Comparison of ENCODE assay signal across 26 cellular contexts in genomic region chr11:32659672-32660071, GRCh38.
DNase-seq lines count a peak whose midpoint lies in the region; ATAC-seq and TF ChIP-seq lines count a peak whose summit lies in the region.
"Had no signal": no experiment of that assay in that cellular context is flagged by ENCODE, and none has a peak within 500 bp of the region (broad histone marks: within the 10 kb centered on the region; RNA-seq: fewer than 3 reads in every experiment).

No MANE protein-coding gene starts in this region.

- TF ChIP-seq CTCF in DND-41 (IDR thresholded peaks at IDR 0.05; ENCODE audit: borderline replicate concordance, extremely low read depth, low read length, poor library complexity, severe bottlenecking), result no peak
- peak; percentile 39; the same call in 1 of the 2 replicates for TF ChIP-seq CTCF in HFFc6 (IDR thresholded peaks at IDR 0.05)
- no peak; the same call in 1 of the 2 replicates for TF ChIP-seq CTCF in SK-N-SH (IDR thresholded peaks at IDR 0.05)
- peak; percentile 18 for TF ChIP-seq CTCF in fibroblast of the aortic adventitia (IDR thresholded peaks at IDR 0.05; ENCODE audit: insufficient read depth, low read length)
- TF ChIP-seq CTCF in heart left ventricle (IDR thresholded peaks at IDR 0.05), result peak in 2 of 12 donors; percentile 17 to 22

- H2AFZ ChIP-seq in DND-41 (ENCODE audit: low read depth, low read length), result no peak overlapping the region
- peak overlapping the region; percentile 70; the same call in 1 of the 2 replicates for H2AFZ ChIP-seq in SK-N-SH (ENCODE audit: low read depth)

- H3K9me3 ChIP-seq in DND-41 (ENCODE audit: insufficient read depth, low read length, severe bottlenecking), result no peaks in the 10 kb centered on the region
- no peaks in the 10 kb centered on the region for H3K9me3 ChIP-seq in SK-N-SH
- H3K9me3 ChIP-seq in heart left ventricle, result peaks cover 0 to 4% (median 0%) of the 10 kb centered on the region in 12 donors
- H3K9me3 ChIP-seq: colonic mucosa, esophagus squamous epithelium, thyroid gland had no signal

- no peak for TF ChIP-seq POLR2A in heart left ventricle (IDR thresholded peaks at IDR 0.05)

- TF ChIP-seq EP300 in SK-N-SH (IDR thresholded peaks at IDR 0.05; ENCODE audit: borderline replicate concordance in 1 of 2, low read depth in 1 of 2, low read length in 1 of 2), result no peak

- H3K27ac ChIP-seq in DND-41 (ENCODE audit: low read length) (no peak overlapping the region), SK-N-SH (ENCODE audit: low read depth in 2 of 2, low read length in 1 of 2) (peak overlapping the region in 1 of 2 experiments; percentile 79; a peak in 2 of 4 replicates), heart left ventricle (no peak overlapping the region)
- H3K27ac ChIP-seq: colonic mucosa, esophagus squamous epithelium, thyroid gland, WERI-Rb-1 had no signal

- peaks cover 36% of the 10 kb centered on the region for H3K4me1 Mint-ChIP-seq in HFFc6 (ENCODE audit: low read depth)
- H3K4me1 Mint-ChIP-seq: CD4-positive, CD25-positive, alpha-beta regulatory T cell had no signal

- no peaks in the 10 kb centered on the region for H3K79me2 ChIP-seq in DND-41 (ENCODE audit: insufficient read depth, low read length)
- no peaks in the 10 kb centered on the region for H3K79me2 ChIP-seq in SK-N-SH (ENCODE audit: insufficient read depth)

- peaks cover 20% of the 10 kb centered on the region for H3F3A ChIP-seq in SK-N-SH (replicated peaks; ENCODE audit: insufficient read depth)

- WGBS in SK-N-SH (ENCODE audit: low lambda C conversion rate), result 71% methylated on average over 2 of the region's 2 CpGs
- 87 to 97% (median 88%) methylated on average over 2 of the region's 2 CpGs for WGBS in heart left ventricle, 4 donors

- H3K4me3 ChIP-seq in DND-41 (ENCODE audit: low read depth in 1 of 2, low read length in 2 of 2) (no peak overlapping the region), SK-N-SH (ENCODE audit: low read depth in 2 of 2, low read length in 1 of 2) (no peak overlapping the region), fibroblast of the aortic adventitia (ENCODE audit: low read depth, low read length) (no peak overlapping the region), heart left ventricle (no peak overlapping the region)
- H3K4me3 ChIP-seq: colonic mucosa, esophagus squamous epithelium, lung, thyroid gland had no signal

- intact Hi-C loops in heart left ventricle (cut with DNase I), result no loop called here

- H3K36me3 Mint-ChIP-seq in HFFc6 (ENCODE audit: low read depth), result no peaks in the 10 kb centered on the region
- H3K36me3 Mint-ChIP-seq: CD4-positive, CD25-positive, alpha-beta regulatory T cell had no signal

- H3K27ac Mint-ChIP-seq in HFFc6, result no peak overlapping the region
- H3K27ac Mint-ChIP-seq: activated CD4-positive, alpha-beta T cell treated with anti-CD3 and anti-CD28 coated beads, Interleukin-2, amount 10 ng/mL, durations not matched to agents 24 days and 14 days; activated T-helper 1 cell treated with anti-CD3 and anti-CD28 coated beads, Interleukin-12 subunit alpha, Interleukin-12 subunit beta, Interleukin-2, Interleukin-4 antibody, amounts not matched to agents 30 ng/mL and 10 ng/mL and 1 ng/mL, durations not matched to agents 14 hours and 24 hours and 36 hours; CD4-positive, CD25-positive, alpha-beta regulatory T cell; progenitor cell of endocrine pancreas had no signal

- no peaks in the 10 kb centered on the region for H3K36me3 ChIP-seq in DND-41 (ENCODE audit: insufficient read depth, low read length)
- no peaks in the 10 kb centered on the region for H3K36me3 ChIP-seq in SK-N-SH (replicated peaks in 1 of 2; ENCODE audit: control insufficient read depth in 1 of 2, insufficient read depth in 2 of 2, low read length in 1 of 2)
- H3K36me3 ChIP-seq in heart left ventricle, result no peaks in the 10 kb centered on the region
- H3K36me3 ChIP-seq: colonic mucosa, esophagus squamous epithelium, thyroid gland, WERI-Rb-1 had no signal

- H3K9me2 ChIP-seq in SK-N-SH, result no peaks in the 10 kb centered on the region

- H3K9me3 Mint-ChIP-seq in HFFc6, result no peaks in the 10 kb centered on the region

- H3K4me1 ChIP-seq in DND-41 (ENCODE audit: insufficient read depth, low read length), result no peaks in the 10 kb centered on the region
- peaks cover 0 to 10% of the 10 kb centered on the region in 2 experiments; a peak in 1 of 4 replicates for H3K4me1 ChIP-seq in SK-N-SH (ENCODE audit: control insufficient read depth in 1 of 2, insufficient read depth in 2 of 2, low read depth in 1 of 2, low read length in 1 of 2)
- no peaks in the 10 kb centered on the region for H3K4me1 ChIP-seq in heart left ventricle
- H3K4me1 ChIP-seq: colonic mucosa, esophagus squamous epithelium, thyroid gland had no signal

- POLR2A ChIA-PET in SK-N-SH (lab: Yijun Ruan, JAX), result no interaction called here

- ATAC-seq in DND-41 (ENCODE audit: insufficient read depth, low read depth) (peak; percentile 24; the same call in 1 of the 3 replicates), GM19035 (IDR thresholded peaks at IDR 0.05; ENCODE audit: unreplicated experiment) (no peak), heart left ventricle (no peak)

- no peak for TF ChIP-seq RAD21 in SK-N-SH (IDR thresholded peaks at IDR 0.05; ENCODE audit: low read length)

- no peaks in the 10 kb centered on the region for H3K27me3 ChIP-seq in DND-41 (ENCODE audit: insufficient read depth, low read length, poor library complexity)
- H3K27me3 ChIP-seq in SK-N-SH (ENCODE audit: insufficient read depth), result no peaks in the 10 kb centered on the region
- peaks cover 0 to 3% (median 0%) of the 10 kb centered on the region in 9 donors for H3K27me3 ChIP-seq in heart left ventricle
- H3K27me3 ChIP-seq: colonic mucosa, esophagus squamous epithelium, thyroid gland had no signal

- H3K4me3 Mint-ChIP-seq in HFFc6, result no peak overlapping the region
- H3K4me3 Mint-ChIP-seq: activated CD4-positive, alpha-beta T cell treated with anti-CD3 and anti-CD28 coated beads, Interleukin-2, amount 10 ng/mL, durations not matched to agents 24 days and 14 days; activated T-helper 1 cell treated with anti-CD3 and anti-CD28 coated beads, Interleukin-12 subunit alpha, Interleukin-12 subunit beta, Interleukin-2, Interleukin-4 antibody, amounts not matched to agents 30 ng/mL and 10 ng/mL and 1 ng/mL, durations not matched to agents 14 hours and 24 hours and 36 hours; CD4-positive, CD25-positive, alpha-beta regulatory T cell had no signal

- no peaks in the 10 kb centered on the region; the same call in 1 of the 2 replicates for H3K27me3 Mint-ChIP-seq in HFFc6 (ENCODE audit: insufficient read depth)
- H3K27me3 Mint-ChIP-seq: activated CD4-positive, alpha-beta T cell treated with anti-CD3 and anti-CD28 coated beads, Interleukin-2, amount 10 ng/mL, durations not matched to agents 24 days and 14 days had no signal

- no peak overlapping the region for H3K9ac ChIP-seq in DND-41 (ENCODE audit: low read depth, low read length)
- no peak overlapping the region for H3K9ac ChIP-seq in SK-N-SH

- H4K20me1 ChIP-seq in DND-41 (ENCODE audit: insufficient read depth, low read length), result no peaks in the 10 kb centered on the region
- no peaks in the 10 kb centered on the region for H4K20me1 ChIP-seq in SK-N-SH (ENCODE audit: insufficient read depth)

- CTCF ChIA-PET in SK-N-SH (lab: Yijun Ruan, JAX), result interaction anchor here (1.0 kb wide), 1 partner anchor 10 kb away, joined by 4 read pairs; no protein-coding TSS in a partner anchor

- no peak for DNase-seq in DND-41
- no peak for DNase-seq in HFFc6
- DNase-seq in SK-N-SH, result no peak
- peak; percentile 22 for DNase-seq in fibroblast of the aortic adventitia (ENCODE audit: low read depth)
- no peak for DNase-seq in activated naive CD4-positive, alpha-beta T cell (lab: John Stamatoyannopoulos, UW)
- no peak for DNase-seq in heart left ventricle
- DNase-seq: activated CD4-positive, alpha-beta T cell treated with anti-CD3 and anti-CD28 coated beads, Interleukin-2, amount 10 ng/mL, durations not matched to agents 24 days and 14 days; activated naive CD4-positive, alpha-beta T cell treated with anti-CD3 and anti-CD28 coated beads, Interleukin-2, amount 50 U/mL, for 16 hours; amygdala; CD4-positive, CD25-positive, alpha-beta regulatory T cell; colonic mucosa; effector memory CD4-positive, alpha-beta T cell; esophagus squamous epithelium; GDM1; H7; NCI-H187; NCI-H526; RPMI8226; stimulated activated CD4-positive, alpha-beta T cell treated with anti-CD3 and anti-CD28 coated beads, Interleukin-15, amount 100 ng/mL, for 24 hours; T-helper 9 cell; thyroid gland; WERI-Rb-1 had no signal

- no peak overlapping the region for H3K4me2 ChIP-seq in DND-41 (ENCODE audit: insufficient read depth, low read length)
- no peak overlapping the region for H3K4me2 ChIP-seq in SK-N-SH

TF ChIP-seq in SK-N-SH, 30 proteins besides CTCF, POLR2A, EP300 and RAD21 (continues in another document):
- no peak for TF ChIP-seq FOXJ3 (CRISPR knock-in tag; IDR thresholded peaks at IDR 0.05)
- TF ChIP-seq YY1 (IDR thresholded peaks at IDR 0.05; ENCODE audit: low read depth), result no peak
- no peak for TF ChIP-seq GATA2 (CRISPR knock-in tag; IDR thresholded peaks at IDR 0.05)
- TF ChIP-seq TAF1 (IDR thresholded peaks at IDR 0.05; ENCODE audit: borderline replicate concordance, low read depth, low read length), result no peak
- TF ChIP-seq POLR2AphosphoS5 (IDR thresholded peaks at IDR 0.05; ENCODE audit: low read depth, low read length), result no peak
- no peak for TF ChIP-seq NFIC (IDR thresholded peaks at IDR 0.05; ENCODE audit: borderline replicate concordance)
- TF ChIP-seq SMC3 (IDR thresholded peaks at IDR 0.05; ENCODE audit: low read depth, low read length), result no peak
- TF ChIP-seq, protein P1, sequence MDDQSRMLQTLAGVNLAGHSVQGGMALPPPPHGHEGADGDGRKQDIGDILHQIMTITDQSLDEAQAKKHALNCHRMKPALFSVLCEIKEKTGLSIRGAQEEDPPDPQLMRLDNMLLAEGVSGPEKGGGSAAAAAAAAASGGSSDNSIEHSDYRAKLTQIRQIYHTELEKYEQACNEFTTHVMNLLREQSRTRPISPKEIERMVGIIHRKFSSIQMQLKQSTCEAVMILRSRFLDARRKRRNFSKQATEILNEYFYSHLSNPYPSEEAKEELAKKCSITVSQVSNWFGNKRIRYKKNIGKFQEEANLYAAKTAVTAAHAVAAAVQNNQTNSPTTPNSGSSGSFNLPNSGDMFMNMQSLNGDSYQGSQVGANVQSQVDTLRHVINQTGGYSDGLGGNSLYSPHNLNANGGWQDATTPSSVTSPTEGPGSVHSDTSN (IDR thresholded peaks at IDR 0.05), result no peak
- TF ChIP-seq NRF1 (IDR thresholded peaks at IDR 0.05; ENCODE audit: low read depth, low read length), result no peak
- no peak for TF ChIP-seq RXRA (IDR thresholded peaks at IDR 0.05; ENCODE audit: borderline replicate concordance, low read depth)
- no peak for TF ChIP-seq FOXM1 (IDR thresholded peaks at IDR 0.05; ENCODE audit: low read depth)
- TF ChIP-seq ELF1 (IDR thresholded peaks at IDR 0.05), result no peak

Comparison
In these comparisons a context has a peak if more than half of its experiments do, and no peak if none do; other contexts are left out.
1. CTCF ChIP-seq: peak in HFFc6 (single experiment) and fibroblast of the aortic adventitia (single experiment); none in DND-41 (single experiment) and SK-N-SH (single experiment).